23 cellular contexts compared by ENCODE assay signal in genomic region chr12:124408822-124409517, GRCh38.
DNase-seq lines count a peak whose midpoint lies in the region; ATAC-seq, FAIRE-seq and TF ChIP-seq lines count a peak whose summit lies in the region.
"Had no signal": no experiment of that assay in that cellular context is flagged by ENCODE, and none has a peak within 500 bp of the region (broad histone marks: within the 10 kb centered on the region; RNA-seq: fewer than 3 reads in every experiment).

No MANE protein-coding gene starts in this region.

- H3K27me3 ChIP-seq in right cardiac atrium (ENCODE audit: control insufficient read depth, insufficient read depth) (no peaks in the 10 kb centered on the region), left ventricle myocardium inferior (ENCODE audit: low read depth) (no peaks in the 10 kb centered on the region), colonic mucosa (no peaks in the 10 kb centered on the region), neuronal stem cell (ENCODE audit: control insufficient read depth in 3 of 3, insufficient read depth in 3 of 3, low read depth in 1 of 3, low read length in 3 of 3) (no peaks in the 10 kb centered on the region), vagina (no peaks in the 10 kb centered on the region)
- H3K27me3 ChIP-seq: gastrocnemius medialis, neutrophil, SJSA1, suprapubic skin had no signal

- H3K4ac ChIP-seq in neuronal stem cell (ENCODE audit: low read length) = no peak overlapping the region

- intact Hi-C loops in right cardiac atrium (cut with DNase I) = no loop called here
- intact Hi-C loops in left ventricle myocardium inferior (cut with micrococcal nuclease) = no loop called here
- intact Hi-C loops in colonic mucosa (cut with DNase I) = no loop called here
- intact Hi-C loops in vagina (cut with DNase I) = no loop called here

- TF ChIP-seq POLR2A in vagina (IDR thresholded peaks at IDR 0.05) = no peak

- ATAC-seq in right cardiac atrium (no peak), HG03095 (IDR thresholded peaks at IDR 0.05; ENCODE audit: unreplicated experiment) (no peak)
- ATAC-seq: HCT116 had no signal

- no peak overlapping the region for H4K91ac ChIP-seq in neuronal stem cell (ENCODE audit: low read depth, low read length, poor library complexity)

- peak overlapping the region; percentile 34 for H3K23ac ChIP-seq in neuronal stem cell (ENCODE audit: low read depth, low read length, poor library complexity)

- 85% methylated on average over 25 of the region's 25 CpGs for WGBS in right cardiac atrium
- WGBS in neuronal stem cell (ENCODE audit: extremely low coverage in 2 of 2, insufficient read length in 2 of 2, insufficient replicate concordance in 1 of 2), 2 donors = no CpG with 5 or more reads among the region's 25 CpGs

- peaks cover 17% of the 10 kb centered on the region for H3K79me1 ChIP-seq in neuronal stem cell (ENCODE audit: low read depth, low read length)

- no peak overlapping the region for H3K4me2 ChIP-seq in neuronal stem cell (ENCODE audit: insufficient read depth, low read length, poor library complexity, severe bottlenecking)
- H3K4me2 ChIP-seq: smooth muscle cell had no signal

- peak overlapping the region; percentile 19 for H3K18ac ChIP-seq in neuronal stem cell (ENCODE audit: low read length)

- H3K27ac ChIP-seq in right cardiac atrium (ENCODE audit: low read length) (no peak overlapping the region), left ventricle myocardium inferior (replicated peaks) (no peak overlapping the region), colonic mucosa (no peak overlapping the region), neuronal stem cell (replicated peaks; ENCODE audit: low read length) (no peak overlapping the region), vagina (peak overlapping the region; percentile 84)
- H3K27ac ChIP-seq: neutrophil, SJSA1, suprapubic skin had no signal

- no peak overlapping the region for H3K14ac ChIP-seq in neuronal stem cell (ENCODE audit: low read length)

- no peak overlapping the region for H2BK15ac ChIP-seq in neuronal stem cell (ENCODE audit: low read length)

- H3K9ac ChIP-seq in colonic mucosa (ENCODE audit: low read depth in 2 of 2, low read length in 2 of 2) (peak overlapping the region in 1 of 2 donors; percentile 58), neuronal stem cell (ENCODE audit: low read depth, low read length, poor library complexity) (no peak overlapping the region)

- H3K9me3 ChIP-seq in right cardiac atrium (ENCODE audit: control insufficient read depth, low read length) = no peaks in the 10 kb centered on the region
- no peaks in the 10 kb centered on the region for H3K9me3 ChIP-seq in left ventricle myocardium inferior (replicated peaks)
- no peaks in the 10 kb centered on the region for H3K9me3 ChIP-seq in colonic mucosa
- no peaks in the 10 kb centered on the region for H3K9me3 ChIP-seq in neuronal stem cell (replicated peaks in 1 of 2; ENCODE audit: control insufficient read depth in 2 of 2, insufficient read depth in 1 of 2, low read depth in 1 of 2, low read length in 2 of 2)
- no peaks in the 10 kb centered on the region for H3K9me3 ChIP-seq in vagina
- H3K9me3 ChIP-seq: gastrocnemius medialis, neutrophil, prostate gland, SJSA1, suprapubic skin had no signal

- H2BK5ac ChIP-seq in neuronal stem cell (ENCODE audit: low read length) = peak overlapping the region; percentile 59

- H3K4me1 ChIP-seq in right cardiac atrium (ENCODE audit: control insufficient read depth, insufficient read depth, low read length) = peaks cover 16% of the 10 kb centered on the region
- H3K4me1 ChIP-seq in left ventricle myocardium inferior = peaks cover 75% of the 10 kb centered on the region
- no peaks in the 10 kb centered on the region for H3K4me1 ChIP-seq in colonic mucosa
- H3K4me1 ChIP-seq in neuronal stem cell (ENCODE audit: control insufficient read depth in 2 of 2, insufficient read depth in 1 of 2, low read depth in 1 of 2, low read length in 2 of 2) = peaks cover 16 to 19% of the 10 kb centered on the region in 2 donors
- H3K4me1 ChIP-seq in vagina = peaks cover 67% of the 10 kb centered on the region

- no peak for FAIRE-seq in D721Med (lab: Jason Lieb, UNC)
- FAIRE-seq: GM12891, RCC 7860, TTC549 had no signal

- no peak overlapping the region for H4K8ac ChIP-seq in neuronal stem cell (ENCODE audit: low read depth, low read length)

- TF ChIP-seq CTCF in left ventricle myocardium inferior (IDR thresholded peaks at IDR 0.05; ENCODE audit: borderline replicate concordance) (no peak), colonic mucosa (IDR thresholded peaks at IDR 0.05) (no peak), vagina (IDR thresholded peaks at IDR 0.05) (no peak), D721Med (IDR thresholded peaks at IDR 0.05; ENCODE audit: insufficient read depth, missing control alignments) (no peak)

- peak in 2 of 3 donors; percentile 65 to 68 for DNase-seq in right cardiac atrium
- DNase-seq in left ventricle myocardium inferior = no peak
- peak; percentile 54 for DNase-seq in colonic mucosa
- no peak for DNase-seq in neuronal stem cell (ENCODE audit: low spot score)
- DNase-seq in vagina (ENCODE audit: extremely low spot score in 2 of 2) = no peak
- no peak for DNase-seq in D721Med (ENCODE audit: insufficient read length, low spot score)
- DNase-seq in DMS79 treated with DMSO at 0.1 percent for 48 hours (lab: John Stamatoyannopoulos, UW) = no peak
- DNase-seq: activated CD4-positive, alpha-beta T cell treated with anti-CD3 and anti-CD28 coated beads for 4 hours; activated naive CD4-positive, alpha-beta T cell treated with anti-CD3 and anti-CD28 coated beads, Interleukin-2, amount 10 ng/mL, durations not matched to agents 7 days and 5 days; COR-L47; endodermal cell; NCI-H1105 treated with DMSO at 0.1 percent for 48 hours had no signal

- peak overlapping the region; percentile 24 for H2BK12ac ChIP-seq in neuronal stem cell (ENCODE audit: low read length)

- no peak overlapping the region for H2BK120ac ChIP-seq in neuronal stem cell (ENCODE audit: low read depth, low read length)

- no peak overlapping the region for H2AFZ ChIP-seq in neuronal stem cell (ENCODE audit: low read length)

- H2AK5ac ChIP-seq in neuronal stem cell (ENCODE audit: low read depth, low read length) = peak overlapping the region; percentile 83

- H3K36me3 ChIP-seq in left ventricle myocardium inferior (peaks cover 23% of the 10 kb centered on the region), colonic mucosa (no peaks in the 10 kb centered on the region), neuronal stem cell (replicated peaks in 1 of 2; ENCODE audit: control insufficient read depth in 2 of 2, insufficient read depth in 2 of 2, low read length in 2 of 2) (peaks cover 0 to 7% of the 10 kb centered on the region in 2 donors), vagina (peaks cover 0 to 4% of the 10 kb centered on the region in 2 donors)
- H3K36me3 ChIP-seq: gastrocnemius medialis, prostate gland had no signal

- no peak overlapping the region for H3K4me3 ChIP-seq in right cardiac atrium (ENCODE audit: low read length)
- H3K4me3 ChIP-seq in left ventricle myocardium inferior = no peak overlapping the region
- no peak overlapping the region for H3K4me3 ChIP-seq in colonic mucosa
- no peak overlapping the region for H3K4me3 ChIP-seq in neuronal stem cell (ENCODE audit: low read length in 2 of 2)
- H3K4me3 ChIP-seq in vagina = no peak overlapping the region
- H3K4me3 ChIP-seq: gastrocnemius medialis, prostate gland, SJSA1, smooth muscle cell, suprapubic skin had no signal

Comparison
In these comparisons a context has a peak if more than half of its experiments do, and no peak if none do; other contexts are left out.
1. DNase-seq: peak in right cardiac atrium (2 of 3) and colonic mucosa (single experiment); none in left ventricle myocardium inferior (single experiment), neuronal stem cell (single experiment), vagina (0 of 2), D721Med (single experiment) and DMS79 treated with DMSO at 0.1 percent for 48 hours (single experiment).